Comparison of ENCODE assay signal across 28 cellular contexts in genomic region chr18:23182606-23183005, GRCh38.
"Had no signal": no experiment of that assay in that cellular context is flagged by ENCODE, and none has a peak within 500 bp of the region (broad histone marks: within the 10 kb centered on the region; RNA-seq: fewer than 3 reads in every experiment).

No MANE protein-coding gene starts in this region.

- H2AFZ ChIP-seq: hepatocyte had no signal

- H3K9me3 ChIP-seq: gastrocnemius medialis, left ventricle myocardium inferior, pancreas, prostate gland, sigmoid colon, suprapubic skin, tibial artery had no signal

- H3K36me3 Mint-ChIP-seq: activated naive CD4-positive, alpha-beta T cell treated with anti-CD3 and anti-CD28 coated beads, Interleukin-2, amount 50 U/mL, for 24 hours had no signal

- H3K36me3 ChIP-seq: gastrocnemius medialis, left ventricle myocardium inferior, pancreas, prostate gland, sigmoid colon, suprapubic skin, tibial artery, WERI-Rb-1 had no signal

- H3K27ac ChIP-seq: gastrocnemius medialis, hepatocyte, pancreas, prostate gland, sigmoid colon, suprapubic skin, tibial artery, WERI-Rb-1 had no signal

- H3K4me3 ChIP-seq: gastrocnemius medialis, hepatocyte, left ventricle myocardium inferior, lung, pancreas, prostate gland, sigmoid colon, suprapubic skin, tibial artery had no signal

- H3K27me3 Mint-ChIP-seq: activated CD8-positive, alpha-beta T cell treated with anti-CD3 and anti-CD28 coated beads for 36 hours; activated naive CD4-positive, alpha-beta T cell treated with anti-CD3 and anti-CD28 coated beads, Interleukin-2, amount 50 U/mL, for 24 hours; activated naive CD8-positive, alpha-beta T cell treated with anti-CD3 and anti-CD28 coated beads, Interleukin-2, amount 50 U/mL, for 24 hours had no signal

- H3K4me3 Mint-ChIP-seq: activated CD4-positive, alpha-beta T cell treated with anti-CD3 and anti-CD28 coated beads, Interleukin-2, amount 10 ng/mL, durations not matched to agents 24 days and 14 days; activated CD8-positive, alpha-beta T cell treated with anti-CD3 and anti-CD28 coated beads for 36 hours; activated naive CD4-positive, alpha-beta T cell treated with anti-CD3 and anti-CD28 coated beads, Interleukin-2, amount 50 U/mL, for 24 hours; activated naive CD8-positive, alpha-beta T cell treated with anti-CD3 and anti-CD28 coated beads, Interleukin-2, amount 50 U/mL, for 24 hours; T-helper 17 cell had no signal

- H3K9me3 Mint-ChIP-seq: activated CD4-positive, alpha-beta T cell treated with anti-CD3 and anti-CD28 coated beads, Interleukin-2, amount 10 ng/mL, durations not matched to agents 24 days and 14 days; activated CD8-positive, alpha-beta T cell treated with anti-CD3 and anti-CD28 coated beads for 36 hours; activated naive CD4-positive, alpha-beta T cell treated with anti-CD3 and anti-CD28 coated beads, Interleukin-2, amount 50 U/mL, for 24 hours; activated naive CD8-positive, alpha-beta T cell treated with anti-CD3 and anti-CD28 coated beads, Interleukin-2, amount 50 U/mL, for 24 hours; activated T-helper 2 cell treated with anti-CD3 and anti-CD28 coated beads, Interferon-gamma antibody, Interleukin-2, Interleukin-4, amounts not matched to agents 10 μg/mL and 5 μg/mL and 100 μg/mL, durations not matched to agents 14 hours and 24 hours and 36 hours had no signal

- H3K4me1 ChIP-seq: gastrocnemius medialis, prostate gland had no signal

- H3K27ac Mint-ChIP-seq: activated CD4-positive, alpha-beta T cell treated with anti-CD3 and anti-CD28 coated beads, Interleukin-2, amount 10 ng/mL, durations not matched to agents 24 days and 14 days; activated CD8-positive, alpha-beta T cell treated with anti-CD3 and anti-CD28 coated beads for 36 hours; activated naive CD4-positive, alpha-beta T cell treated with anti-CD3 and anti-CD28 coated beads, Interleukin-2, amount 50 U/mL, for 24 hours; activated naive CD8-positive, alpha-beta T cell treated with anti-CD3 and anti-CD28 coated beads, Interleukin-2, amount 50 U/mL, for 24 hours; activated T-helper 2 cell treated with anti-CD3 and anti-CD28 coated beads, Interferon-gamma antibody, Interleukin-2, Interleukin-4, amounts not matched to agents 10 μg/mL and 5 μg/mL and 100 μg/mL, durations not matched to agents 14 hours and 24 hours and 36 hours; T-helper 17 cell had no signal

- H3K4me2 ChIP-seq: hepatocyte had no signal

- H3K27me3 ChIP-seq: gastrocnemius medialis, hepatocyte, pancreas, sigmoid colon, suprapubic skin, tibial artery had no signal

- DNase-seq: activated CD4-positive, alpha-beta T cell treated with anti-CD3 and anti-CD28 coated beads, Interleukin-2, amount 10 ng/mL, durations not matched to agents 24 days and 14 days; activated CD4-positive, CD25-positive, alpha-beta regulatory T cell treated with anti-CD3 and anti-CD28 coated beads, Interleukin-2, amount 50 U/mL, for 72 hours; activated CD8-positive, alpha-beta T cell treated with anti-CD3 and anti-CD28 coated beads for 36 hours; activated naive CD8-positive, alpha-beta T cell treated with anti-CD3 and anti-CD28 coated beads, Interleukin-2, amount 50 U/mL, for 24 hours; activated T-cell treated with anti-CD3 and anti-CD28 coated beads, Interleukin-2, amount 50 U/mL, for 48 hours; amygdala; effector CD8-positive, alpha-beta T cell; gastrocnemius medialis; glutamatergic neuron; islet precursor cell; left ventricle myocardium inferior; pancreas; retina; sigmoid colon; small intestine; stimulated activated CD4-positive, alpha-beta T cell treated with anti-CD3 and anti-CD28 coated beads, Interleukin-15, amount 100 ng/mL, for 24 hours; stimulated activated CD4-positive, alpha-beta T cell treated with anti-CD3 and anti-CD28 coated beads, Interleukin-2, amount 100 ng/mL, for 24 hours; stimulated activated naive CD4-positive, alpha-beta T cell; T-helper 17 cell; T1000; tibial artery; WERI-Rb-1 had no signal

- ATAC-seq: activated CD8-positive, alpha-beta T cell treated with anti-CD3 and anti-CD28 coated beads for 36 hours; activated naive CD8-positive, alpha-beta T cell treated with anti-CD3 and anti-CD28 coated beads, Interleukin-2, amount 50 U/mL, for 24 hours; gastrocnemius medialis; pancreas; T-helper 17 cell had no signal
